ENCODE assay signal across 9 cellular contexts in the genomic region with DNA sequence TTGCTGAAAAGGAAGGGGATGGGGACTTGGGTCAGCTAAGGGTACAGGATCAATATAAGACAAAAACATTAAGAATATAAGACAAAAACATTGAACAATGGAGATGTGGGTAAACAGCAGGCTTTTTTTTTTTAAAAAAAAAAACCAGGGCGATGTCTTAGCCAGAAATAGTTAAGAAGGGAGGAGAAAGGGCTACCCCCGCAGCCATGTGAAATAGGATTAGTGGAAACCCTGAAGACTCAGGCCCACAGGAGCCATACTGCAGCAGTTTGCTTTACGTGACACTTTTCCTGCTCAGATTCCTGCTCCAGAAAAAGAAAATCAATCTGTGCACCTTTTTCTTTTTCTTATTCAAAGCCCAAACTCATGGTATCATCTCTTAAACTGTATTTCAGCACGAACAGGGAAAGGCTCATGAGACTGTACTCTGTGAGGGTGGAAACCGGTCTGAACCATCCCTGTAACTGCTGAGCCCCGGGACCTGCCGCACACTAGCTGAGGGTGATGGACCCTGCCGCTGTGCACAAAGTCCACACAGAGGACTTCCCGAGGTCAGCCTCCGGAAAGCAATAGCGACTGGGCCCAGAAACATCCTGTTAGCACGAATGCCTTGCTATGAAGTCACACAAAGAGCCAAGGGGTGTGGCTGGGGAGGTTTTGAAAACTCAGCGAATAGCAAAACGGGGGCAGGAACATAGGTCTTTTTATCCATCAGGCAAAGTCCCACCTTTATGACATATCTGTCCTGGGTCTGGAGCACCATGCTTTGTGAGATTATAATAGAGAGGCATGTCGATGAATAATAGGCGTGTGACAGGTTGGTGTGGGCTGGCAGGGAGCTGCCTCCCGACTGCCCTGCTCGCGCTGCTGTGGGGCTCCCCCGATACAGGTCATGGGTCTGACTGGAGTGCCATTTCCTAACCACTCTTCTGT. TPM values are rescaled to one million over a fixed set of nuclear protein-coding genes. Genes with fewer than 3 reads are reported as not detected.
A peak's percentile ranks its signal among the peaks of the same experiment; 100 is the strongest.
DNase-seq lines count a peak whose midpoint lies in the region; ATAC-seq, FAIRE-seq and TF ChIP-seq lines count a peak whose summit lies in the region.
"Had no signal": no experiment of that assay in that cellular context is flagged by ENCODE, and none has a peak within 500 bp of the region (broad histone marks: within the 10 kb centered on the region; RNA-seq: fewer than 3 reads in every experiment).

No MANE protein-coding gene starts in this region.

- H3K4me1 ChIP-seq in pancreas = no peaks in the 10 kb centered on the region

- ATAC-seq in activated T-cell treated with anti-CD3 and anti-CD28 coated beads, Interleukin-2, amount 50 U/mL, for 4 hours = peak; percentile 42 to 44
- ATAC-seq in pancreas = peak in 2 of 4 donors; percentile 10 to 34
- ATAC-seq: K562 had no signal

- no peaks in the 10 kb centered on the region for H3K9me3 ChIP-seq in pancreas

- H3K27ac ChIP-seq in pancreas = no peak overlapping the region

- H3K4me3 ChIP-seq in fibroblast of the aortic adventitia (ENCODE audit: low read depth, low read length) = peak overlapping the region; percentile 49
- peak overlapping the region; percentile 10 to 52 (median 28) for H3K4me3 ChIP-seq in pancreas
- H3K4me3 ChIP-seq: K562 had no signal

- no peaks in the 10 kb centered on the region for H3K36me3 ChIP-seq in pancreas

- TF ChIP-seq CTCF in fibroblast of the aortic adventitia (IDR thresholded peaks at IDR 0.05; ENCODE audit: insufficient read depth, low read length) (no peak), pancreas (IDR thresholded peaks at IDR 0.05) (no peak), D721Med (IDR thresholded peaks at IDR 0.05; ENCODE audit: insufficient read depth, missing control alignments) (no peak)

- no peak for FAIRE-seq in pancreas (lab: Jason Lieb, UNC)
- FAIRE-seq in D721Med (lab: Jason Lieb, UNC) = no peak
- FAIRE-seq: K562 had no signal

- H3K27me3 Mint-ChIP-seq in activated T-cell treated with anti-CD3 and anti-CD28 coated beads, Interleukin-2, amount 50 U/mL, for 4 hours (ENCODE audit: low read depth) = no peaks in the 10 kb centered on the region

- H3K4me3 Mint-ChIP-seq in activated T-cell treated with anti-CD3 and anti-CD28 coated beads, Interleukin-2, amount 50 U/mL, for 4 hours = peak overlapping the region; percentile 78

- H3K27me3 ChIP-seq in pancreas = no peaks in the 10 kb centered on the region

- no peaks in the 10 kb centered on the region for H3K9me3 Mint-ChIP-seq in activated T-cell treated with anti-CD3 and anti-CD28 coated beads, Interleukin-2, amount 50 U/mL, for 4 hours

- WGBS in pancreas, 2 donors = 74 to 79% methylated on average over 20 of the region's 20 CpGs

- intact Hi-C loops in pancreas (cut with DNase I) = no loop called here

- DNase-seq in DMS153 treated with DMSO at 0.1 percent for 48 hours (lab: John Stamatoyannopoulos, UW; ENCODE audit: unreplicated experiment) = peak; percentile 59
- peak; percentile 75 for DNase-seq in NCI-H1436 (lab: John Stamatoyannopoulos, UW)
- peak; percentile 24 for DNase-seq in activated T-cell treated with anti-CD3 and anti-CD28 coated beads, Interleukin-2, amount 50 U/mL, for 4 hours
- peak; percentile 4 for DNase-seq in fibroblast of the aortic adventitia (ENCODE audit: low read depth)
- DNase-seq in pancreas = no peak
- DNase-seq in D721Med (ENCODE audit: insufficient read length, low spot score) = no peak
- no peak for DNase-seq in COLO668 (lab: John Stamatoyannopoulos, UW; ENCODE audit: unreplicated experiment)
- DNase-seq in Ammon's horn (ENCODE audit: low spot score) = no peak

- H3K36me3 Mint-ChIP-seq in activated T-cell treated with anti-CD3 and anti-CD28 coated beads, Interleukin-2, amount 50 U/mL, for 4 hours (ENCODE audit: insufficient read depth) = no peaks in the 10 kb centered on the region

- H3K4me1 Mint-ChIP-seq in activated T-cell treated with anti-CD3 and anti-CD28 coated beads, Interleukin-2, amount 50 U/mL, for 4 hours (ENCODE audit: low read depth) = peaks cover 86% of the 10 kb centered on the region

RNA-seq across cellular contexts. Expression of gene CDK5R1, which starts 33.2 kb away (rescaled TPM):
- 10 to 100 TPM; 14.8 to 20.9 (median 15.7) TPM for total RNA-seq in activated T-cell treated with anti-CD3 and anti-CD28 coated beads, Interleukin-2, amount 50 U/mL, for 4 hours
- total RNA-seq in fibroblast of the aortic adventitia (ENCODE audit: low replicate concordance) (0.49 and 1.4 TPM in 2 replicates), pancreas (1 to 10 TPM in 2 of 6 donors, under 1 TPM in 4; 0.46 to 1.7 (median 0.88) TPM)
- polyA plus RNA-seq in pancreas = 1 to 10 TPM; 1.5 to 5.1 TPM

Comparison
In these comparisons a context has a peak if more than half of its experiments do, and no peak if none do; other contexts are left out.
1. DNase-seq: peak in DMS153 treated with DMSO at 0.1 percent for 48 hours (single experiment), NCI-H1436 (single experiment), activated T-cell treated with anti-CD3 and anti-CD28 coated beads, Interleukin-2, amount 50 U/mL, for 4 hours (single experiment) and fibroblast of the aortic adventitia (single experiment); none in pancreas (0 of 6), D721Med (single experiment), COLO668 (single experiment) and Ammon's horn (single experiment).